2 cellular contexts compared by ENCODE assay signal in the genomic region with DNA sequence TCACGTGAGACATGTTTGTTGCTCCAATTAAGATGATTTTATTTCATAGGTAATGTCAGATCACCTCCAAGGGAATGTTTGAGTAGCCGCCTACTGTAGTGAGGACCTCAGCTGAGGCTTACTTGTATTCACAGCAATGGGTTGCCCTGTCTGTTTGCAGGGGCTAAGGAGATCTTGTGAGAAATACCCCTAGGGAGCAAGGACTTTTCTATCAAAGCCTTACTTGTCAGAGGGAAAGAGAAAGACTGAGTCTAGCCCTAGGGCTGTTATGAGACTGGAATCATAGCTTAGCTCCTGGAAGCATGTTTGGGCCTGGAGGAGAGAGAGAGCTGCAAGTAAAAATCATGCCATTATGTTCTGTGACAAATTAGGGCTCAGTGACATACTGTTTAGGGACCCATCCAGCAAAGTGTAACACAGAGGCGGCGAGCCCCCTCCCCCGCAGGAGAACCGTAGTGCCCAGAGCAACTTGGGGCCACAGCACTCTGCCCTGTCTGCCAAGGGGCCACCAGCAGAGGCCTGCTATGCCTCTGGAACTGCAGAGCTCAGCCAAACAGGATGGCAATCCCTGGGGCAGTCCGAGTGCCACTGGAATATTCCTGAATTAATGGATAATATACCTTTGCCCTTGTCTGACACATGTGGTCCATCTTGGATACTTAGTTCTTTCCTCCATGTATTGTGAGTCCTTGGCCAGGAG.
TF ChIP-seq lines count a peak whose summit lies in the region.

No MANE protein-coding gene starts in this region.

TF ChIP-seq in H1, 55 proteins besides CTCF, POLR2A, EP300 and RAD21 (continued from another document):
- no peak for TF ChIP-seq CHD7 (IDR thresholded peaks at IDR 0.05; ENCODE audit: insufficient replicate concordance, low read length)
- TF ChIP-seq RNF2 (IDR thresholded peaks at IDR 0.05; ENCODE audit: borderline replicate concordance, low read depth, low read length, missing control alignments, poor library complexity, severe bottlenecking) = no peak

TF ChIP-seq in neural cell, 6 proteins besides CTCF, POLR2A, EP300 and RAD21 (continued from another document):
- TF ChIP-seq REST (IDR thresholded peaks at IDR 0.05; ENCODE audit: borderline replicate concordance) (no peak), TAF1 (IDR thresholded peaks at IDR 0.05; ENCODE audit: low read depth) (no peak), EZH2 (IDR thresholded peaks at IDR 0.05; ENCODE audit: borderline replicate concordance, insufficient read depth, low read length, poor library complexity, severe bottlenecking) (no peak)
